In genomic region chr1:236951672-236952071, GRCh38 we compare ENCODE assay signal across 1 cellular context.
TF ChIP-seq lines count a peak whose summit lies in the region.

No MANE protein-coding gene starts in this region.

TF ChIP-seq in GM23338, 12 proteins besides CTCF, POLR2A, EP300 and RAD21 (continued from another document):
- TF ChIP-seq ZNF462 (CRISPR knock-in tag; IDR thresholded peaks at IDR 0.05) (no peak), EZH2 (IDR thresholded peaks at IDR 0.05; ENCODE audit: low read depth, unreplicated experiment) (no peak), CREB1 (CRISPR knock-in tag; IDR thresholded peaks at IDR 0.05; ENCODE audit: low read depth) (no peak), ZNF331 (CRISPR knock-in tag; IDR thresholded peaks at IDR 0.05; ENCODE audit: low read depth) (no peak), POLR2AphosphoS5 (IDR thresholded peaks at IDR 0.05; ENCODE audit: low read depth) (no peak), ETS1 (IDR thresholded peaks at IDR 0.05) (no peak), JUNB (IDR thresholded peaks at IDR 0.05; ENCODE audit: unreplicated experiment) (no peak), EZH2phosphoT487 (IDR thresholded peaks at IDR 0.05; ENCODE audit: unreplicated experiment) (no peak), STAT1 (IDR thresholded peaks at IDR 0.05; ENCODE audit: unreplicated experiment) (no peak)
